8 cellular contexts compared by ENCODE assay signal in the genomic region with DNA sequence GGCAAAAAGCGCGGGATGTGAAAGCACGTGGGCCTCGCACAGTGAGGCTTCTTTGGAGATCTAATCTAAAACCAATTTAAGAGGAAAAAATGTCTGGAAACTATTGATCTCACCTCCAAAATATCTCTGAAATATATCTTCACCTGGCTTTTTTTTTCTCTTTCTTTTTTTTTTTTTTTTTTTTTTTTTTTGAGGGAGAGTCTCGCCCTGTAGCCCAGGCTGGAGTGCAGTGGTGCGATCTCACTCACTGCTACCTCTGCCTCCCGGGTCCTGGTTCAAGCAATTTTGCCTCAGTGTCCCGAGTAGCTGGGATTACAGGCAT. TPM values are rescaled to one million over a fixed set of nuclear protein-coding genes. Genes with fewer than 3 reads are reported as not detected.
DNase-seq lines count a peak whose midpoint lies in the region; ATAC-seq and TF ChIP-seq lines count a peak whose summit lies in the region.

No MANE protein-coding gene starts in this region.

- H3K4me1 ChIP-seq in BLaER1 (no peaks in the 10 kb centered on the region), neutrophil (ENCODE audit: control insufficient read depth in 1 of 2, insufficient read depth in 1 of 2, low read depth in 1 of 2, low read length in 1 of 2) (peaks cover 6 to 8% of the 10 kb centered on the region in 2 experiments)

- TF ChIP-seq CTCF in choroid plexus epithelial cell (conservative IDR thresholded peaks at IDR 0.05; ENCODE audit: low read depth, low read length) = no peak
- no peak for TF ChIP-seq CTCF in neutrophil (IDR thresholded peaks at IDR 0.05)

- H3K27me3 ChIP-seq in BLaER1 = no peaks in the 10 kb centered on the region
- H3K27me3 ChIP-seq in neutrophil = no peaks in the 10 kb centered on the region

- H3K9ac ChIP-seq in BLaER1 = no peak overlapping the region

- H3K9me3 ChIP-seq in BLaER1 = peaks cover 17% of the 10 kb centered on the region
- no peaks in the 10 kb centered on the region for H3K9me3 ChIP-seq in neutrophil

- no peak overlapping the region for H3K4me2 ChIP-seq in BLaER1

- DNase-seq in Jurkat, Clone E6-1 (ENCODE audit: low read depth, low spot score) = no peak
- no peak for DNase-seq in choroid plexus epithelial cell (ENCODE audit: low read depth)
- no peak for DNase-seq in NCI-H128 (lab: John Stamatoyannopoulos, UW; ENCODE audit: unreplicated experiment)
- no peak for DNase-seq in GM19238 (ENCODE audit: insufficient read length, low spot score)

- H3K36me3 ChIP-seq in BLaER1 (no peaks in the 10 kb centered on the region), neutrophil (no peaks in the 10 kb centered on the region)

- ATAC-seq in GM18909 (IDR thresholded peaks at IDR 0.05; ENCODE audit: poor library complexity, unreplicated experiment) (no peak), GM18858 (IDR thresholded peaks at IDR 0.05; ENCODE audit: unreplicated experiment) (no peak)

- peak overlapping the region; percentile 72 for H3K4me3 ChIP-seq in BLaER1
- H3K4me3 ChIP-seq in Jurkat, Clone E6-1 (ENCODE audit: low read length) = peak overlapping the region; percentile 57
- H3K4me3 ChIP-seq in choroid plexus epithelial cell (ENCODE audit: low read depth, low read length) = peak overlapping the region; percentile 53
- peak overlapping the region in 1 of 2 experiments; percentile 55 for H3K4me3 ChIP-seq in neutrophil (ENCODE audit: low read depth in 1 of 2, low read length in 1 of 2)

- H3K27ac ChIP-seq in BLaER1 = no peak overlapping the region
- H3K27ac ChIP-seq in neutrophil = peak overlapping the region; percentile 93

- no peaks in the 10 kb centered on the region for H4K20me1 ChIP-seq in BLaER1

RNA-seq across cellular contexts. Expression of a gene that starts 0.4 kb away (rescaled TPM):
- polyA plus RNA-seq in Jurkat, Clone E6-1 (2012; ENCODE audit: insufficient read depth, insufficient read length) = 4.5 TPM
